Comparison of ENCODE assay signal across 12 cellular contexts in genomic region chr2:232363784-232364615, GRCh38. TPM values are rescaled to one million over a fixed set of nuclear protein-coding genes. Genes with fewer than 3 reads are reported as not detected.
DNase-seq lines count a peak whose midpoint lies in the region; ATAC-seq and TF ChIP-seq lines count a peak whose summit lies in the region.
"Had no signal": no experiment of that assay in that cellular context is flagged by ENCODE, and none has a peak within 500 bp of the region (broad histone marks: within the 10 kb centered on the region; RNA-seq: fewer than 3 reads in every experiment).

No MANE protein-coding gene starts in this region.

- no peak for TF ChIP-seq CTCF in CD4-positive, alpha-beta T cell (IDR thresholded peaks at IDR 0.05)

- peak overlapping the region; percentile 87 for H3K4me3 Mint-ChIP-seq in CD4-positive, alpha-beta T cell
- peak overlapping the region; percentile 75 for H3K4me3 Mint-ChIP-seq in activated CD4-positive, alpha-beta memory T cell treated with anti-CD3 and anti-CD28 coated beads, Interleukin-2, amount 10 ng/mL, durations not matched to agents 7 days and 5 days

- peaks cover 13% of the 10 kb centered on the region for H3K4me1 ChIP-seq in mononuclear cell (ENCODE audit: insufficient read depth, low read length)
- H3K4me1 ChIP-seq: right atrium auricular region, uterus had no signal

- peaks cover 32% of the 10 kb centered on the region for H3K4me1 Mint-ChIP-seq in CD4-positive, alpha-beta T cell (ENCODE audit: low read depth)
- H3K4me1 Mint-ChIP-seq in activated CD4-positive, alpha-beta memory T cell treated with anti-CD3 and anti-CD28 coated beads, Interleukin-2, amount 10 ng/mL, durations not matched to agents 7 days and 5 days, result peaks cover 12% of the 10 kb centered on the region

- peak in 2 of 10 experiments; percentile 7 to 11 for DNase-seq in CD4-positive, alpha-beta T cell
- DNase-seq in activated CD4-positive, alpha-beta memory T cell treated with anti-CD3 and anti-CD28 coated beads, Interleukin-2, amount 10 ng/mL, durations not matched to agents 7 days and 5 days, result peak; percentile 48
- DNase-seq in DMS153 (lab: John Stamatoyannopoulos, UW), result no peak
- DNase-seq in globus pallidus (ENCODE audit: low spot score), result no peak
- no peak for DNase-seq in NCI-H1436 treated with DMSO at 0.1 percent for 48 hours (lab: John Stamatoyannopoulos, UW)
- DNase-seq: heart left ventricle, uterus had no signal

- no peaks in the 10 kb centered on the region for H3K27me3 ChIP-seq in CD4-positive, alpha-beta T cell (ENCODE audit: control insufficient read depth, insufficient read depth, low read length)
- H3K27me3 ChIP-seq in mononuclear cell (ENCODE audit: insufficient read depth, low read length), result no peaks in the 10 kb centered on the region
- H3K27me3 ChIP-seq: heart left ventricle, right atrium auricular region, uterus had no signal

- peak overlapping the region; percentile 64 for H3K27ac Mint-ChIP-seq in CD4-positive, alpha-beta T cell
- peak overlapping the region; percentile 70 for H3K27ac Mint-ChIP-seq in activated CD4-positive, alpha-beta memory T cell treated with anti-CD3 and anti-CD28 coated beads, Interleukin-2, amount 10 ng/mL, durations not matched to agents 7 days and 5 days

- ATAC-seq in CD4-positive, alpha-beta T cell (ENCODE audit: poor library complexity), result peak; percentile 58
- ATAC-seq in GM21529 (IDR thresholded peaks at IDR 0.05; ENCODE audit: unreplicated experiment), result peak; percentile 73
- no peak for ATAC-seq in HG02759 (IDR thresholded peaks at IDR 0.05; ENCODE audit: unreplicated experiment)

- CTCF ChIA-PET in CD4-positive, alpha-beta T cell (lab: Charles Lee), result no interaction called here
- CTCF ChIA-PET in activated CD4-positive, alpha-beta memory T cell treated with anti-CD3 and anti-CD28 coated beads, Interleukin-2, amount 10 ng/mL, durations not matched to agents 7 days and 5 days (lab: Charles Lee), result interaction anchor here (0.7 to 1.4 kb wide), 5 partner anchors 11 to 994 kb away, joined by 3 to 4 read pairs (median 3); partner anchors contain the start of gene NPPC

- H3K27me3 Mint-ChIP-seq in CD4-positive, alpha-beta T cell, result no peaks in the 10 kb centered on the region
- H3K27me3 Mint-ChIP-seq in activated CD4-positive, alpha-beta memory T cell treated with anti-CD3 and anti-CD28 coated beads, Interleukin-2, amount 10 ng/mL, durations not matched to agents 7 days and 5 days, result no peaks in the 10 kb centered on the region

- peak overlapping the region; percentile 30 for H3K4me3 ChIP-seq in mononuclear cell (ENCODE audit: low read length)
- H3K4me3 ChIP-seq: right atrium auricular region, uterus had no signal

- intact Hi-C loops in CD4-positive, alpha-beta T cell (cut with DNase I, micrococcal nuclease), result no loop called here

- no peaks in the 10 kb centered on the region for H3K36me3 Mint-ChIP-seq in CD4-positive, alpha-beta T cell (ENCODE audit: low read depth)
- H3K36me3 Mint-ChIP-seq in activated CD4-positive, alpha-beta memory T cell treated with anti-CD3 and anti-CD28 coated beads, Interleukin-2, amount 10 ng/mL, durations not matched to agents 7 days and 5 days (ENCODE audit: low read depth), result no peaks in the 10 kb centered on the region

- H3K27ac ChIP-seq in CD4-positive, alpha-beta T cell (ENCODE audit: low read depth, low read length), result no peak overlapping the region
- H3K27ac ChIP-seq: heart left ventricle, right atrium auricular region, uterus had no signal

- H3K9me3 ChIP-seq in CD4-positive, alpha-beta T cell (ENCODE audit: control insufficient read depth, low read length), result no peaks in the 10 kb centered on the region
- H3K9me3 ChIP-seq in mononuclear cell (ENCODE audit: low read depth, low read length), result no peaks in the 10 kb centered on the region
- H3K9me3 ChIP-seq: heart left ventricle, right atrium auricular region, uterus had no signal

- no peaks in the 10 kb centered on the region for H3K9me3 Mint-ChIP-seq in CD4-positive, alpha-beta T cell
- H3K9me3 Mint-ChIP-seq in activated CD4-positive, alpha-beta memory T cell treated with anti-CD3 and anti-CD28 coated beads, Interleukin-2, amount 10 ng/mL, durations not matched to agents 7 days and 5 days, result no peaks in the 10 kb centered on the region

- POLR2A ChIA-PET in CD4-positive, alpha-beta T cell (lab: Charles Lee), result no interaction called here
- POLR2A ChIA-PET in activated CD4-positive, alpha-beta memory T cell treated with anti-CD3 and anti-CD28 coated beads, Interleukin-2, amount 10 ng/mL, durations not matched to agents 7 days and 5 days (lab: Charles Lee), result interaction anchor here (0.5 to 0.9 kb wide), 3 partner anchors 20 to 600 kb away, joined by 3 read pairs; no protein-coding TSS in a partner anchor

RNA-seq across cellular contexts. Expression of gene ALPP, which starts 14.6 kb away (rescaled TPM):
- not detected for total RNA-seq in CD4-positive, alpha-beta T cell
- total RNA-seq in activated CD4-positive, alpha-beta memory T cell treated with anti-CD3 and anti-CD28 coated beads, Interleukin-2, amount 10 ng/mL, durations not matched to agents 7 days and 5 days, result not detected
- total RNA-seq in mononuclear cell, result not detected
- total RNA-seq: heart left ventricle, NCI-H460, right atrium auricular region had no signal

RNA-seq across cellular contexts. Expression of gene ALPG, which starts 42.6 kb away (rescaled TPM):
- total RNA-seq in CD4-positive, alpha-beta T cell, result not detected
- total RNA-seq in activated CD4-positive, alpha-beta memory T cell treated with anti-CD3 and anti-CD28 coated beads, Interleukin-2, amount 10 ng/mL, durations not matched to agents 7 days and 5 days, result not detected
- total RNA-seq in mononuclear cell, result not detected
- total RNA-seq: heart left ventricle, NCI-H460, right atrium auricular region, uterus had no signal
